ENCODE assay signal across 24 cellular contexts in the genomic region with DNA sequence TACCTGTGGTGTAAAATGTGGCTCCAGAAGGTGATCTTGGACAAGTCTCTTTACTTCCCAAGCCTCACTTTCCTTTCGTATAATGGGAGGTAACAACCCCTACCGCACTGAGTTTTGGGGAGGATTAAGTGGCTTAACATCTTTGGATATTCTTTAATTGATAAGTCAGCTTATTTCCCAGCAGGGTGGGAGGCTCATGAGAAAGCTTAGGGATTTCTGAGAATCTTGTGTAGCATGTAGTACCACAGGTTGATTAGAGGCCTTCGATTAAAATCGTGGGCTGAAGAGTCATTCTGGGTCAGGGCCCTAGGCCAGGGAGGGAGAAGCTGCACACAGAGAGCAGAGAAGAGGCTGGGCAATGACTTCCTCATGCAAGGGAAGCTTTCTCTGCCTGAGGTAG. TPM values are rescaled to one million over a fixed set of nuclear protein-coding genes. Genes with fewer than 3 reads are reported as not detected.
"Had no signal": no experiment of that assay in that cellular context is flagged by ENCODE, and none has a peak within 500 bp of the region (broad histone marks: within the 10 kb centered on the region; RNA-seq: fewer than 3 reads in every experiment).

No MANE protein-coding gene starts in this region.

- H3K4me3 ChIP-seq: heart right ventricle, sigmoid colon, smooth muscle cell, stomach, suprapubic skin, tibial nerve had no signal

- H3K9me3 ChIP-seq: heart right ventricle, sigmoid colon, stomach, suprapubic skin, tibial nerve had no signal

- H3K27ac ChIP-seq: epithelial cell of prostate, heart right ventricle, sigmoid colon, stomach, suprapubic skin, tibial nerve had no signal

- FAIRE-seq: keratinocyte had no signal

- H3K4me2 ChIP-seq: smooth muscle cell had no signal

- H3K36me3 ChIP-seq: sigmoid colon, stomach, suprapubic skin, tibial nerve had no signal

- H3K27me3 ChIP-seq: heart right ventricle, sigmoid colon, stomach, suprapubic skin, tibial nerve had no signal

- ATAC-seq: activated T-cell treated with anti-CD3 and anti-CD28 coated beads, Interleukin-2, amount 50 U/mL, for 72 hours; heart right ventricle; left colon; stimulated activated memory B cell treated with anti-CD40 and anti-IgM and Interleukin-4, amounts not matched to agents 10 μg/mL and 1 μg/mL and 100 μg/mL, for 72 hours had no signal

- DNase-seq: activated CD4-positive, alpha-beta memory T cell treated with anti-CD3 and anti-CD28 coated beads, Interleukin-2, amount 10 ng/mL, durations not matched to agents 7 days and 5 days; activated CD4-positive, alpha-beta T cell treated with anti-CD3 and anti-CD28 coated beads, Interleukin-2, amount 10 ng/mL, durations not matched to agents 24 days and 14 days; activated effector memory CD4-positive, alpha-beta T cell treated with Interleukin-2 at 50 U/mL for 16 hours; activated naive CD4-positive, alpha-beta T cell treated with anti-CD3 and anti-CD28 coated beads for 36 hours; activated naive CD8-positive, alpha-beta T cell treated with anti-CD3 and anti-CD28 coated beads, Interleukin-2, amount 10 ng/mL, durations not matched to agents 7 days and 5 days; activated T-cell treated with anti-CD3 and anti-CD28 coated beads, Interleukin-2, amount 50 U/mL, for 72 hours; amniotic stem cell; cerebellar nuclear complex; cortex of kidney; heart right ventricle; left colon; occipital lobe; posterior cingulate gyrus; sigmoid colon; stimulated activated CD4-positive, alpha-beta T cell treated with anti-CD3 and anti-CD28 coated beads, Interleukin-15, amount 100 ng/mL, for 24 hours; stomach; T1000 had no signal

RNA-seq across cellular contexts. Expression of a gene that starts 1.4 kb away (rescaled TPM):
- total RNA-seq: myocyte had no signal
